12 cellular contexts compared by ENCODE assay signal in genomic region chr18:49094979-49095632, GRCh38.
DNase-seq lines count a peak whose midpoint lies in the region; ATAC-seq and TF ChIP-seq lines count a peak whose summit lies in the region.
"Had no signal": no experiment of that assay in that cellular context is flagged by ENCODE, and none has a peak within 500 bp of the region (broad histone marks: within the 10 kb centered on the region; RNA-seq: fewer than 3 reads in every experiment).

No MANE protein-coding gene starts in this region.

- no peaks in the 10 kb centered on the region for H3K9me3 ChIP-seq in AG04450 (ENCODE audit: control insufficient read depth, insufficient read depth, low read length)
- H3K9me3 ChIP-seq in HEK293 (ENCODE audit: control insufficient read depth, insufficient read depth, low read depth, low read length): no peaks in the 10 kb centered on the region
- H3K9me3 ChIP-seq in adipocyte (ENCODE audit: control insufficient read depth, low read length): no peaks in the 10 kb centered on the region
- H3K9me3 ChIP-seq in hepatocyte (ENCODE audit: low read depth): no peaks in the 10 kb centered on the region

- ATAC-seq in GM18498 (IDR thresholded peaks at IDR 0.05; ENCODE audit: unreplicated experiment): no peak

- no peak overlapping the region for H3K4me3 ChIP-seq in AG04450 (ENCODE audit: low read depth, low read length)
- H3K4me3 ChIP-seq in HEK293 (ENCODE audit: low read depth, low read length): no peak overlapping the region
- H3K4me3 ChIP-seq in adipocyte (ENCODE audit: low read length): peak overlapping the region; percentile 49
- H3K4me3 ChIP-seq in hepatocyte: no peak overlapping the region
- H3K4me3 ChIP-seq in H7 (ENCODE audit: insufficient read depth, low read depth, low read length): no peak overlapping the region

- no peak overlapping the region for H2AFZ ChIP-seq in hepatocyte

- CTCF ChIA-PET in AG04450 (lab: Charles Lee) (interaction anchor here (1.1 kb wide), 1 partner anchor 419 kb away, joined by 3 read pairs; no protein-coding TSS in a partner anchor), HEK293 (lab: Yijun Ruan, JAX) (no interaction called here)

- WGBS in hepatocyte (ENCODE audit: low lambda C conversion rate, missing lambda C conversion rate): 59% methylated on average over 2 of the region's 2 CpGs

- POLR2A ChIA-PET in AG04450 (lab: Yijun Ruan, JAX): interaction anchor here (0.6 to 0.7 kb wide), 4 partner anchors 43 to 143 kb away, joined by 3 to 4 read pairs (median 4); no protein-coding TSS in a partner anchor
- POLR2A ChIA-PET in HEK293 (lab: Yijun Ruan, JAX): interaction anchor here (0.7 kb wide), 1 partner anchor 158 kb away, joined by 3 read pairs; no protein-coding TSS in a partner anchor

- H4K20me1 ChIP-seq in hepatocyte (ENCODE audit: insufficient read depth, poor library complexity, severe bottlenecking): no peaks in the 10 kb centered on the region

- peaks cover 18% of the 10 kb centered on the region for H3K4me1 ChIP-seq in HEK293 (ENCODE audit: control insufficient read depth, insufficient read depth, low read length)
- peaks cover 44% of the 10 kb centered on the region for H3K4me1 ChIP-seq in adipocyte (ENCODE audit: control insufficient read depth, insufficient read depth, low read length)
- H3K4me1 ChIP-seq in hepatocyte (ENCODE audit: insufficient read depth): peaks cover 17% of the 10 kb centered on the region

- H3K9me2 ChIP-seq in hepatocyte (replicated peaks; ENCODE audit: insufficient read depth): no peaks in the 10 kb centered on the region

- H3K36me3 ChIP-seq in HEK293 (ENCODE audit: control insufficient read depth in 2 of 2, insufficient read depth in 1 of 2, low read length in 2 of 2) (peaks cover 0 to 8% of the 10 kb centered on the region in 2 experiments; a peak in 2 of 3 replicates), adipocyte (ENCODE audit: control insufficient read depth, insufficient read depth, low read length, severe bottlenecking) (peaks cover 9% of the 10 kb centered on the region), hepatocyte (replicated peaks; ENCODE audit: insufficient read depth, low read depth) (no peaks in the 10 kb centered on the region), H7 (replicated peaks; ENCODE audit: control insufficient read depth, insufficient read depth, low read length) (no peaks in the 10 kb centered on the region)

- H3K9ac ChIP-seq in adipocyte (ENCODE audit: low read length): no peak overlapping the region

- peak; percentile 45 for DNase-seq in AG04450 (ENCODE audit: low read depth, low spot score)
- peak; percentile 83 for DNase-seq in adipocyte (ENCODE audit: low read depth)
- DNase-seq in hepatocyte (ENCODE audit: low spot score): no peak
- no peak for DNase-seq in stimulated activated CD4-positive, alpha-beta T cell treated with anti-CD3 and anti-CD28 coated beads, Interleukin-2, amount 100 ng/mL, for 48 hours
- DNase-seq in H7: no peak
- DNase-seq in NCI-H2227 treated with DMSO at 0.1 percent for 48 hours (lab: John Stamatoyannopoulos, UW): no peak
- DNase-seq: activated CD8-positive, alpha-beta memory T cell treated with anti-CD3 and anti-CD28 coated beads, Interleukin-2, amount 50 U/mL, for 48 hours; Calu3; dermis blood vessel endothelial cell; NCI-H2171 treated with DMSO at 0.1 percent for 48 hours had no signal

- H3K27me3 ChIP-seq in AG04450 (ENCODE audit: control insufficient read depth, insufficient read depth, low read length) (no peaks in the 10 kb centered on the region), adipocyte (replicated peaks; ENCODE audit: control insufficient read depth, insufficient read depth, low read length) (no peaks in the 10 kb centered on the region), hepatocyte (no peaks in the 10 kb centered on the region), H7 (ENCODE audit: control insufficient read depth, insufficient read depth, low read length) (no peaks in the 10 kb centered on the region)

- no peak overlapping the region for H3K4me2 ChIP-seq in hepatocyte

- no peaks in the 10 kb centered on the region for H3K79me2 ChIP-seq in hepatocyte

- no peak overlapping the region for H3K27ac ChIP-seq in AG04450 (ENCODE audit: low read depth, low read length)
- no peak overlapping the region for H3K27ac ChIP-seq in HEK293 (ENCODE audit: extremely low read depth, low read depth, low read length)
- H3K27ac ChIP-seq in hepatocyte: peak overlapping the region; percentile 36

- no peak for TF ChIP-seq CTCF in AG04450 (IDR thresholded peaks at IDR 0.05; ENCODE audit: low read depth, low read length)
- TF ChIP-seq CTCF in HEK293 (tag by site-specific recombination; IDR thresholded peaks at IDR 0.05): no peak
- no peak for TF ChIP-seq CTCF in hepatocyte (IDR thresholded peaks at IDR 0.05; ENCODE audit: poor library complexity)

TF ChIP-seq in HEK293, 187 proteins besides CTCF, POLR2A, EP300 and RAD21 (continues in another document):
- 0 out of 2 replicates have a peak, but pooled peaks have one; percentile 16 for TF ChIP-seq ZNF26 (tag by site-specific recombination; IDR thresholded peaks at IDR 0.05)
- TF ChIP-seq ZEB2 (tag by site-specific recombination; IDR thresholded peaks at IDR 0.05): peak; percentile 93
- peak; percentile 83 for TF ChIP-seq ZNF692 (tag by site-specific recombination; IDR thresholded peaks at IDR 0.05)
- TF ChIP-seq ZNF837 (tag by site-specific recombination; IDR thresholded peaks at IDR 0.05): no peak
- 0 out of 2 replicates have a peak, but pooled peaks have one; percentile 45 for TF ChIP-seq ZNF639 (tag by site-specific recombination; IDR thresholded peaks at IDR 0.05)
- 0 out of 2 replicates have a peak, but pooled peaks have one; percentile 50 for TF ChIP-seq KLF16 (tag by site-specific recombination; IDR thresholded peaks at IDR 0.05)
- TF ChIP-seq YY2 (tag by site-specific recombination; IDR thresholded peaks at IDR 0.05): 0 out of 2 replicates have a peak, but pooled peaks have one; percentile 19
- 0 out of 2 replicates have a peak, but pooled peaks have one; percentile 40 for TF ChIP-seq RBAK (tag by site-specific recombination; IDR thresholded peaks at IDR 0.05)
- peak; percentile 65; the same call in 1 of the 2 replicates for TF ChIP-seq ZNF148 (tag by site-specific recombination; IDR thresholded peaks at IDR 0.05; ENCODE audit: borderline replicate concordance)
- no peak for TF ChIP-seq ZNF404 (tag by site-specific recombination; IDR thresholded peaks at IDR 0.05)

Comparison
In these comparisons a context has a peak if more than half of its experiments do, and no peak if none do; other contexts are left out.
1. DNase-seq: peak in AG04450 (single experiment) and adipocyte (single experiment); none in hepatocyte (single experiment), stimulated activated CD4-positive, alpha-beta T cell treated with anti-CD3 and anti-CD28 coated beads, Interleukin-2, amount 100 ng/mL, for 48 hours (0 of 2), H7 (single experiment) and NCI-H2227 treated with DMSO at 0.1 percent for 48 hours (single experiment).